In the genomic region with DNA sequence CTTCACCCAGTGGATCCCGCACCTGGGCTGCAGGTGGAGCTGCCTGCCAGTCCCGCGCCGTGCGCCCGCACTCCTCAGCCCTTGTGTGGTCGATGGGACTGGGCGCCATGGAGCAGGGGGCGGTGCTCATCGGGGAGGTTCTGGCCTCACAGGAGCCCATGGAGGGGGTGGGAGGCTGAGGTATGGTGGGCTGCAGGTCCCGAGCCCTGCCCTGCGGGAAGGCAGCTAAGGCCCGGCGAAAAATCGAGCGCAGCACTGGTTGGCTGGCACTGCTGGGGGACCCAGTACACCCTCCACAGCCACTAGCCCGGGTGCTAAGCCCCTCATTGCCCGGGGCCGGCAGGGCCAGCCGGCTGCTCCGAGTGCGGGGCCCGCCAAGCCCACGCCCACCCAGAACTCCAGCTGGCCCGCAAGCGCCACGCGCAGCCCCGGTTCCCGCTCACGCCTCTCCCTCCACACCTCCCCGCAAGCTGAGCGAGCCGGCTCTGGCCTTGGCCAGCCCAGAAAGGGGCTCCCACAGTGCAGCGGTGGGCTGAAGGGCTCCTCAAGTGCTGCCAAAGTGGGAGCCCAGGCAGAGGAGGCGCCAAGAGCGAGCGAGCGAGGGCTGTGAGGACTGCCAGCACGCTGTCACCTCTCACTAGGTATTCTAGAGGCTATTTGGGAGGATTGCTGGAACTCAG, we compare ENCODE assay signal across 11 cellular contexts. TPM values are rescaled to one million over a fixed set of nuclear protein-coding genes. Genes with fewer than 3 reads are reported as not detected.
"Had no signal": no experiment of that assay in that cellular context is flagged by ENCODE, and none has a peak within 500 bp of the region (broad histone marks: within the 10 kb centered on the region; RNA-seq: fewer than 3 reads in every experiment).

No MANE protein-coding gene starts in this region.

RNA-seq across cellular contexts. Expression of a gene that starts 32.8 kb away (rescaled TPM):
- total RNA-seq: activated naive CD4-positive, alpha-beta T cell treated with anti-CD3 and anti-CD28 coated beads for 36 hours; activated naive CD4-positive, alpha-beta T cell treated with anti-CD3 and anti-CD28 coated beads, Interleukin-2, amount 50 U/mL, for 72 hours; activated naive CD8-positive, alpha-beta T cell treated with anti-CD3 and anti-CD28 coated beads for 36 hours; activated naive CD8-positive, alpha-beta T cell treated with anti-CD3 and anti-CD28 coated beads, Interleukin-2, amount 10 ng/mL, durations not matched to agents 7 days and 5 days; activated T-cell treated with anti-CD3 and anti-CD28 coated beads, Interleukin-2, amount 50 U/mL, for 72 hours; activated T-helper 1 cell treated with anti-CD3 and anti-CD28 coated beads, Interleukin-12 subunit alpha, Interleukin-12 subunit beta, Interleukin-2, Interleukin-4 antibody, amounts not matched to agents 30 ng/mL and 10 ng/mL and 1 ng/mL, durations not matched to agents 14 hours and 24 hours and 36 hours; activated T-helper 17 cell treated with anti-CD3 and anti-CD28 coated beads, Interleukin-2, amount 50 U/mL, for 72 hours; activated T-helper 2 cell treated with anti-CD3 and anti-CD28 coated beads, Interferon-gamma antibody, Interleukin-2, Interleukin-4, amounts not matched to agents 10 μg/mL and 5 μg/mL and 100 μg/mL, durations not matched to agents 14 hours and 24 hours and 36 hours; astrocyte; bronchial epithelial cell; chondrocyte had no signal
